8 cellular contexts compared by ENCODE assay signal in the genomic region with DNA sequence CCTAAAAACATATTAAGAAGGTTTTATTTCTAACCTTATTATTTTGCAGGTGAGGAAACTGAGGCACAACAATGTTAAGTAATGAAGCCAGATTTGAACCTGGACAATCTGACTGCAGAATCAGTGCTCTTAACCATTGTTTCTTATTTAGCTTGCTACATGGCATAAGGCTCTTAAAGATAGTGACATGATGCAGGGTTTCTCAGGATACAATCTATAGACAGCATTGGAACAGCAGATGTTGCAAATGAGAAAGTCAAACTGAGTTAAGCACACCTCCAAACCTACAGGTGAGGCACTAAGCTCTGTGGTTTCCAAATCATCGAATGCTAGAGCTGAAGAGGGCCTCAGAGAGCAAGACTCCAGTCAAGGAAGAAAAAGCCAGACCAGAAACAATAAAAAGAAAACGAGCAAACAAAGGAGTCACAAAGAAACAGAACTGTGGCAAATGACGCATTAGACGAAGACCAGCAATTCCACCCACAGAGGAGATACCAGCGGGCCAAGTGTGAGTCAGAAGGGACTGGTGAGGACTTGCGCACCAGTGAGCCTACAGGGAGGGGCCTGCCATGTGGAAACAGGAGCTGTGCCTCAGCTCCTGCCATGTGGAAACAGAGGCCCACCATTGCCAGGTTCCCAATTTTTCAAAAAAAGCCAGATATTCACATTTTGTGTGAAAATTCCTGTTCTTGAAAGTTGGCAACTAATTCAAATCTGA. TPM values are rescaled to one million over a fixed set of nuclear protein-coding genes. Genes with fewer than 3 reads are reported as not detected.
A peak's percentile ranks its signal among the peaks of the same experiment; 100 is the strongest.
DNase-seq lines count a peak whose midpoint lies in the region; ATAC-seq and TF ChIP-seq lines count a peak whose summit lies in the region.

No MANE protein-coding gene starts in this region.

- H2BK5ac ChIP-seq in mesenchymal stem cell (ENCODE audit: low read depth, low read length, poor library complexity, severe bottlenecking): no peak overlapping the region

- H3K79me1 ChIP-seq in mesenchymal stem cell (replicated peaks; ENCODE audit: low read length, poor library complexity, severe bottlenecking): peaks cover 25% of the 10 kb centered on the region

- no peak overlapping the region for H3K18ac ChIP-seq in mesenchymal stem cell (ENCODE audit: low read depth in 1 of 2, low read length in 2 of 2)

- no peak overlapping the region for H2BK15ac ChIP-seq in mesenchymal stem cell (ENCODE audit: low read depth, poor library complexity, severe bottlenecking)

- H2BK12ac ChIP-seq in mesenchymal stem cell (ENCODE audit: low read length in 2 of 2): no peak overlapping the region

- H3K27ac Mint-ChIP-seq in activated naive CD8-positive, alpha-beta T cell treated with anti-CD3 and anti-CD28 coated beads, Interleukin-2, amount 10 ng/mL, durations not matched to agents 7 days and 5 days: peak overlapping the region; percentile 25

- POLR2A ChIA-PET in activated naive CD8-positive, alpha-beta T cell treated with anti-CD3 and anti-CD28 coated beads, Interleukin-2, amount 10 ng/mL, durations not matched to agents 7 days and 5 days (lab: Charles Lee): no interaction called here

- H3K27me3 Mint-ChIP-seq in activated naive CD8-positive, alpha-beta T cell treated with anti-CD3 and anti-CD28 coated beads, Interleukin-2, amount 10 ng/mL, durations not matched to agents 7 days and 5 days: no peaks in the 10 kb centered on the region

- H4K8ac ChIP-seq in mesenchymal stem cell (ENCODE audit: low read length): peak overlapping the region; percentile 76

- H3K9me3 ChIP-seq in Peyer's patch (no peaks in the 10 kb centered on the region), mesenchymal stem cell (ENCODE audit: control insufficient read depth, low read length) (no peaks in the 10 kb centered on the region), subcutaneous abdominal adipose tissue (ENCODE audit: control insufficient read depth in 5 of 5, low read length in 5 of 5) (no peaks in the 10 kb centered on the region)

- no peak overlapping the region for H4K91ac ChIP-seq in mesenchymal stem cell (ENCODE audit: low read length)

- H3K4me2 ChIP-seq in mesenchymal stem cell (ENCODE audit: low read length, poor library complexity, severe bottlenecking): no peak overlapping the region

- TF ChIP-seq CTCF in Peyer's patch (IDR thresholded peaks at IDR 0.05): no peak

- H3K4me1 Mint-ChIP-seq in activated naive CD8-positive, alpha-beta T cell treated with anti-CD3 and anti-CD28 coated beads, Interleukin-2, amount 10 ng/mL, durations not matched to agents 7 days and 5 days: peaks cover 36% of the 10 kb centered on the region

- no peak overlapping the region for H3K4ac ChIP-seq in mesenchymal stem cell (ENCODE audit: low read depth in 1 of 2, low read length in 2 of 2)

- H3K9me3 Mint-ChIP-seq in activated naive CD8-positive, alpha-beta T cell treated with anti-CD3 and anti-CD28 coated beads, Interleukin-2, amount 10 ng/mL, durations not matched to agents 7 days and 5 days: no peaks in the 10 kb centered on the region

- no peak for TF ChIP-seq POLR2A in Peyer's patch (IDR thresholded peaks at IDR 0.05)

- peaks cover 26% of the 10 kb centered on the region for H3K36me3 Mint-ChIP-seq in activated naive CD8-positive, alpha-beta T cell treated with anti-CD3 and anti-CD28 coated beads, Interleukin-2, amount 10 ng/mL, durations not matched to agents 7 days and 5 days

- peaks cover 0 to 35% (median 3%) of the 10 kb centered on the region in 4 donors for H3K4me1 ChIP-seq in Peyer's patch
- H3K4me1 ChIP-seq in mesenchymal stem cell (ENCODE audit: control insufficient read depth, insufficient read depth, low read depth, low read length): peaks cover 9% of the 10 kb centered on the region
- peaks cover 0 to 22% (median 16%) of the 10 kb centered on the region in 5 donors for H3K4me1 ChIP-seq in subcutaneous abdominal adipose tissue (ENCODE audit: control insufficient read depth in 5 of 5, insufficient read depth in 5 of 5, low read length in 5 of 5)

- no peaks in the 10 kb centered on the region for H3K27me3 ChIP-seq in Peyer's patch
- H3K27me3 ChIP-seq in mesenchymal stem cell (ENCODE audit: control insufficient read depth in 1 of 2, insufficient read depth in 1 of 2, low read length in 2 of 2): no peaks in the 10 kb centered on the region
- H3K27me3 ChIP-seq in subcutaneous abdominal adipose tissue (ENCODE audit: control insufficient read depth in 5 of 5, insufficient read depth in 4 of 5, low read length in 5 of 5): no peaks in the 10 kb centered on the region

- no peak overlapping the region for H2AFZ ChIP-seq in mesenchymal stem cell (ENCODE audit: low read depth, low read length)

- H3K27ac ChIP-seq in Peyer's patch: peak overlapping the region in 3 of 4 donors; percentile 19 to 74 (median 48)
- no peak overlapping the region for H3K27ac ChIP-seq in mesenchymal stem cell (ENCODE audit: low read length, poor library complexity, severe bottlenecking)
- H3K27ac ChIP-seq in subcutaneous abdominal adipose tissue (ENCODE audit: low read depth, low read length): peak overlapping the region; percentile 38

- no peak overlapping the region for H3K4me3 ChIP-seq in Peyer's patch
- H3K4me3 ChIP-seq in mesenchymal stem cell (ENCODE audit: insufficient read depth in 1 of 2, low read depth in 1 of 2, low read length in 2 of 2): no peak overlapping the region
- no peak overlapping the region for H3K4me3 ChIP-seq in subcutaneous abdominal adipose tissue (ENCODE audit: low read depth in 1 of 5, low read length in 5 of 5)

- H2AK5ac ChIP-seq in mesenchymal stem cell (ENCODE audit: low read length, severe bottlenecking): no peak overlapping the region

- peak overlapping the region; percentile 1 for H3K4me3 Mint-ChIP-seq in activated naive CD8-positive, alpha-beta T cell treated with anti-CD3 and anti-CD28 coated beads, Interleukin-2, amount 10 ng/mL, durations not matched to agents 7 days and 5 days

- ATAC-seq in GM18511 (IDR thresholded peaks at IDR 0.05; ENCODE audit: unreplicated experiment): peak; percentile 62
- ATAC-seq in HG02870 (IDR thresholded peaks at IDR 0.05; ENCODE audit: unreplicated experiment): peak; percentile 56
- peak; percentile 73 for ATAC-seq in activated naive CD8-positive, alpha-beta T cell treated with anti-CD3 and anti-CD28 coated beads, Interleukin-2, amount 10 ng/mL, durations not matched to agents 7 days and 5 days (ENCODE audit: low read depth)

- WGBS in mesenchymal stem cell: 61% methylated on average over 6 of the region's 6 CpGs

- H3K36me3 ChIP-seq in Peyer's patch (no peaks in the 10 kb centered on the region), mesenchymal stem cell (ENCODE audit: control insufficient read depth in 1 of 2, insufficient read depth in 2 of 2, low read depth in 1 of 2, low read length in 2 of 2) (no peaks in the 10 kb centered on the region), subcutaneous abdominal adipose tissue (ENCODE audit: control insufficient read depth in 5 of 5, insufficient read depth in 5 of 5, low read length in 5 of 5) (no peaks in the 10 kb centered on the region)

- H3K14ac ChIP-seq in mesenchymal stem cell (ENCODE audit: low read length in 2 of 2): no peak overlapping the region

- peak overlapping the region; percentile 78 for H3K9ac ChIP-seq in mesenchymal stem cell (ENCODE audit: low read length)
- no peak overlapping the region for H3K9ac ChIP-seq in subcutaneous abdominal adipose tissue (ENCODE audit: low read length in 5 of 5)

- H3K23ac ChIP-seq in mesenchymal stem cell (ENCODE audit: low read length in 2 of 2): no peak overlapping the region

- no peak overlapping the region for H2BK120ac ChIP-seq in mesenchymal stem cell (ENCODE audit: low read depth, low read length)

- DNase-seq in Peyer's patch: peak; percentile 40 to 87 (median 74)
- DNase-seq in activated naive CD8-positive, alpha-beta T cell treated with anti-CD3 and anti-CD28 coated beads, Interleukin-2, amount 10 ng/mL, durations not matched to agents 7 days and 5 days: no peak
- peak; percentile 89 for DNase-seq in mesenchymal stem cell
- no peak for DNase-seq in pons (ENCODE audit: low spot score)
- DNase-seq in NCI-H510A (lab: John Stamatoyannopoulos, UW): no peak

RNA-seq across cellular contexts. Expression of a gene that starts 14.4 kb away (rescaled TPM):
- total RNA-seq in Peyer's patch: 10 to 100 TPM; 23.1 to 63.0 (median 39.0) TPM
- 10 to 100 TPM; 23.6 to 25.1 TPM for total RNA-seq in activated naive CD8-positive, alpha-beta T cell treated with anti-CD3 and anti-CD28 coated beads, Interleukin-2, amount 10 ng/mL, durations not matched to agents 7 days and 5 days
- polyA plus RNA-seq in mesenchymal stem cell (2013, experiment 1 of 2): 10.5 TPM
- polyA plus RNA-seq in mesenchymal stem cell (2013, experiment 2 of 2): 10.6 TPM

Comparison
In these comparisons a context has a peak if more than half of its experiments do, and no peak if none do; other contexts are left out.
1. DNase-seq: peak in Peyer's patch (3 of 3) and mesenchymal stem cell (single experiment); none in activated naive CD8-positive, alpha-beta T cell treated with anti-CD3 and anti-CD28 coated beads, Interleukin-2, amount 10 ng/mL, durations not matched to agents 7 days and 5 days (single experiment), pons (single experiment) and NCI-H510A (single experiment).
2. Peak in every context shown above with its lines, with median percentiles within 50 percentile points of each other: ATAC-seq.